8 cellular contexts compared by ENCODE assay signal in the genomic region with DNA sequence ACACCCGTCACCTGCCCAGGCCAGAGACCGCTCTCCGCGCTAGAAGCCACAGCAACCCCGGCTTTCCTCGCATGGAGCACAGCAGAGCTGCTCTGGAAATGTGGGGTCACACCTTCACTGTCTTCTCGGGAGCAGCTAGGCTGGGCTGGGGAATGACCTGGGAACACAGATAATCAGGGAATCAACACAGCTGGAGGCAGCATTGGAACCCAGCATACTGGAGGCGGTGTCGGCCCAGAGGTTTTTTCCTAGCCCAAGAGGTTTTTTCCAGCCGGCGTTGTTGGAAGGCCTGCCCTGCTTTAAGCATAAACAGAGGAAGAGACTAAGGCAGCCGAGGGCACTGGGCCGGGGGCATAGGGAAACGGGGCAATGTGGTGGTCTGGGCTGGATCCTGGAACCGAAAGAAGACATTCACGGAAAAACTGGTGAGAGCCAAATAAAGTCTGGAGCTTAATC. TPM values are rescaled to one million over a fixed set of nuclear protein-coding genes. Genes with fewer than 3 reads are reported as not detected.
A peak's percentile ranks its signal among the peaks of the same experiment; 100 is the strongest.
DNase-seq lines count a peak whose midpoint lies in the region; ATAC-seq, FAIRE-seq and TF ChIP-seq lines count a peak whose summit lies in the region.

No MANE protein-coding gene starts in this region.

- H3K27ac ChIP-seq in K562 (ENCODE audit: extremely low read depth, low read depth, low read length): peak overlapping the region; percentile 92
- peak overlapping the region; percentile 23 for H3K27ac ChIP-seq in muscle layer of duodenum (ENCODE audit: low read length)

- H3K79me2 ChIP-seq in K562 (ENCODE audit: control insufficient read depth, insufficient read depth, low read length): peaks cover 40% of the 10 kb centered on the region

- in situ Hi-C loops in K562 (cut with MboI): no loop called here

- H3K27me3 ChIP-seq in K562 (ENCODE audit: control insufficient read depth in 2 of 2, insufficient read depth in 2 of 2, low read length in 2 of 2) (no peaks in the 10 kb centered on the region), muscle layer of duodenum (ENCODE audit: low read depth, low read length) (no peaks in the 10 kb centered on the region)

- TF ChIP-seq POLR2A in K562 (conservative IDR thresholded peaks at IDR 0.05): no peak

- H3K9me3 ChIP-seq in K562 (replicated peaks; ENCODE audit: control insufficient read depth, insufficient read depth, low read depth, low read length) (no peaks in the 10 kb centered on the region), muscle layer of duodenum (ENCODE audit: control insufficient read depth in 1 of 2, low read length in 2 of 2) (no peaks in the 10 kb centered on the region)

- H3K4me1 ChIP-seq in K562 (replicated peaks in 1 of 2; ENCODE audit: control insufficient read depth in 2 of 2, insufficient read depth in 2 of 2, low read length in 2 of 2) (peaks cover 10 to 39% of the 10 kb centered on the region in 2 experiments; a peak in 4 of 5 replicates), muscle layer of duodenum (ENCODE audit: control insufficient read depth in 1 of 2, insufficient read depth in 2 of 2, low read length in 2 of 2) (peaks cover 12 to 45% of the 10 kb centered on the region in 2 donors)

- CTCF ChIA-PET in K562 (lab: Yijun Ruan, JAX; ENCODE audit: low intra/inter-chr PET ratio): no interaction called here

- no peak for FAIRE-seq in K562 (lab: Jason Lieb, UNC)

- intact Hi-C loops in Right ventricle myocardium superior (cut with DNase I) (no loop called here), cardiac septum (cut with DNase I) (loop anchor here (10.0 kb wide), 1 partner anchor 202 kb away; no protein-coding TSS in a partner anchor), K562 (cut with micrococcal nuclease) (loop anchor here (2.0 kb wide), 1 partner anchor 74 kb away; a partner anchor contains a TSS)

- peak overlapping the region; percentile 94 for H2AFZ ChIP-seq in K562 (ENCODE audit: low read depth, low read length)

- no peak for TF ChIP-seq RAD21 in K562 (CRISPR knock-in tag; conservative IDR thresholded peaks at IDR 0.05 in 1 of 2, IDR thresholded peaks at IDR 0.05 in 1 of 2)

- H4K20me1 ChIP-seq in K562 (replicated peaks; ENCODE audit: control insufficient read depth, insufficient read depth, low read length): no peaks in the 10 kb centered on the region

- no TSS peak for BruUV-seq in K562 (replicated peaks; lab: Mats Ljungman, UMichigan)

- TF ChIP-seq EP300 in K562 (IDR thresholded peaks at IDR 0.05; ENCODE audit: low read length): no peak

- H3K9ac ChIP-seq in K562 (ENCODE audit: insufficient read depth in 1 of 2, low read depth in 2 of 2, low read length in 2 of 2): peak overlapping the region; percentile 88 to 97

- POLR2A ChIA-PET in K562 (lab: Yijun Ruan, JAX): interaction anchor here (1.2 kb wide), 1 partner anchor 61 kb away, joined by 3 read pairs; no protein-coding TSS in a partner anchor

- H3K36me3 ChIP-seq in K562 (ENCODE audit: control insufficient read depth, insufficient read depth, low read length): peaks cover 35% of the 10 kb centered on the region; the same call in 2 of the 3 replicates
- peaks cover 0 to 7% of the 10 kb centered on the region in 2 donors for H3K36me3 ChIP-seq in muscle layer of duodenum (ENCODE audit: control insufficient read depth in 1 of 2, insufficient read depth in 2 of 2, low read length in 2 of 2)

- peak; percentile 0 for ATAC-seq in Right ventricle myocardium superior (ENCODE audit: poor library complexity)
- no peak; the same call in 2 of the 3 replicates for ATAC-seq in K562
- ATAC-seq in GM19463 (IDR thresholded peaks at IDR 0.05; ENCODE audit: unreplicated experiment): no peak
- no peak for ATAC-seq in GM19395 (IDR thresholded peaks at IDR 0.05; ENCODE audit: unreplicated experiment)

- H3K4me2 ChIP-seq in K562 (ENCODE audit: insufficient read depth, low read length): peak overlapping the region; percentile 3; the same call in 1 of the 2 replicates

- no peaks in the 10 kb centered on the region for H3K9me1 ChIP-seq in K562 (ENCODE audit: control insufficient read depth, insufficient read depth, low read length)

- 52% methylated on average over 8 of the region's 16 CpGs for WGBS in K562 (ENCODE audit: insufficient coverage, low coverage, missing lambda C conversion rate)

- TF ChIP-seq CTCF in K562 (IDR thresholded peaks at IDR 0.05 in 2 of 3, conservative IDR thresholded peaks at IDR 0.05 in 1 of 3; ENCODE audit: insufficient read depth in 2 of 3, low read depth in 1 of 3, low read length in 3 of 3): no peak

- H3K4me3 ChIP-seq in K562: no peak overlapping the region
- peak overlapping the region in 1 of 2 donors; percentile 90 for H3K4me3 ChIP-seq in muscle layer of duodenum (ENCODE audit: low read depth in 1 of 2, low read length in 2 of 2)

- DNase-seq in Right ventricle myocardium superior: no peak
- DNase-seq in cardiac septum (ENCODE audit: low spot score): no peak
- no peak for DNase-seq in K562 (ENCODE audit: extremely low read depth in 1 of 4, low spot score in 3 of 4)
- DNase-seq in 8988T: no peak
- DNase-seq in glomerular visceral epithelial cell (ENCODE audit: extremely low spot score): no peak

TF ChIP-seq in K562, 482 proteins besides CTCF, POLR2A, EP300 and RAD21 (continues in another document):
- TF ChIP-seq, protein P1, sequence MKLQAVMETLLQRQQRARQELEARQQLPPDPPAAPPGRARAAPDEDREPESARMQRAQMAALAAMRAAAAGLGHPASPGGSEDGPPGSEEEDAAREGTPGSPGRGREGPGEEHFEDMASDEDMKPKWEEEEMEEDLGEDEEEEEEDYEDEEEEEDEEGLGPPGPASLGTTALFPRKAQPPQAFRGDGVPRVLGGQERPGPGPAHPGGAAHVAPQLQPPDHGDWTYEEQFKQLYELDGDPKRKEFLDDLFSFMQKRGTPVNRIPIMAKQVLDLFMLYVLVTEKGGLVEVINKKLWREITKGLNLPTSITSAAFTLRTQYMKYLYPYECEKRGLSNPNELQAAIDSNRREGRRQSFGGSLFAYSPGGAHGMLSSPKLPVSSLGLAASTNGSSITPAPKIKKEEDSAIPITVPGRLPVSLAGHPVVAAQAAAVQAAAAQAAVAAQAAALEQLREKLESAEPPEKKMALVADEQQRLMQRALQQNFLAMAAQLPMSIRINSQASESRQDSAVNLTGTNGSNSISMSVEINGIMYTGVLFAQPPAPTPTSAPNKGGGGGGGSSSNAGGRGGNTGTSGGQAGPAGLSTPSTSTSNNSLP (IDR thresholded peaks at IDR 0.05; ENCODE audit: borderline replicate concordance, low read depth, low read length): no peak
- TF ChIP-seq EZH2 (IDR thresholded peaks at IDR 0.05; ENCODE audit: borderline replicate concordance, low read depth, low read length): no peak

RNA-seq across cellular contexts. Expression of a gene that starts 0.8 kb away (rescaled TPM):
- total RNA-seq in Right ventricle myocardium superior (10.2 TPM), cardiac septum (1.4 TPM), K562 (2014; rRNA removed) (10.0 and 13.9 TPM in 2 replicates), K562 (2014; rRNA removed; fragmentation: Illumina TruSeq; extraction: Trizol) (6.5 and 7.4 TPM in 2 replicates), K562 (2015; rRNA removed; fragmentation: Illumina TruSeq; extraction: Trizol) (6.5 and 6.9 TPM in 2 replicates), K562 (2021) (12.5 and 13.3 TPM in 2 replicates)
- total RNA-seq in K562 (2011; cell fraction: chromatin; rRNA removed; ENCODE audit: low replicate concordance): 18.1 and 27.4 TPM in 2 replicates
- 21.3 and 28.2 TPM in 2 replicates for total RNA-seq in K562 (2011; cell fraction: nucleolus; rRNA removed)
- total RNA-seq in K562 (2011; cell fraction: nucleoplasm; rRNA removed): 27.1 and 28.1 TPM in 2 replicates
- polyA plus RNA-seq in K562 (2011; rRNA removed) (7.5 and 9.3 TPM in 2 replicates), K562 (2014; fragmentation: Illumina TruSeq; extraction: Trizol) (9.4 and 10.8 TPM in 2 replicates), K562 (2014; fragmentation: Nextera tagmentation; extraction: Ambion mirVana) (10 to 100 TPM in 1 of 2 experiments, 1 to 10 TPM in 1; 3.6 to 15.6 TPM), K562 (2014; rRNA removed) (11.3 and 13.9 TPM in 2 replicates)
- polyA plus RNA-seq in K562 (2011; cell fraction: cytosol; rRNA removed): 9.3 and 9.5 TPM in 2 replicates
- polyA plus RNA-seq in K562 (2011; cell fraction: nucleus; rRNA removed): 6.9 and 7.1 TPM in 2 replicates
- polyA plus RNA-seq in K562 (2012): 3.2 and 6.1 TPM in 2 replicates
- 7.9 and 13.4 TPM in 2 replicates for polyA minus RNA-seq in K562 (2011; rRNA and poly(A)+ RNA removed)
- polyA minus RNA-seq in K562 (2011; cell fraction: cytosol; rRNA and poly(A)+ RNA removed): 6.2 and 6.7 TPM in 2 replicates
- polyA minus RNA-seq in K562 (2011; cell fraction: nucleus; rRNA and poly(A)+ RNA removed): 4.4 and 4.6 TPM in 2 replicates

RNA-seq across cellular contexts. Expression of a gene that starts 30.0 kb away (rescaled TPM):
- 52.3 TPM for total RNA-seq in Right ventricle myocardium superior
- 36.1 TPM for total RNA-seq in cardiac septum
- total RNA-seq in K562 (2011; cell fraction: chromatin; rRNA removed; ENCODE audit: low replicate concordance): 103 and 239 TPM in 2 replicates
- 94.7 and 106 TPM in 2 replicates for total RNA-seq in K562 (2011; cell fraction: nucleolus; rRNA removed)
- 92.5 and 107 TPM in 2 replicates for total RNA-seq in K562 (2011; cell fraction: nucleoplasm; rRNA removed)
- total RNA-seq in K562 (2014; rRNA removed): 17.9 and 23.2 TPM in 2 replicates
- total RNA-seq in K562 (2014; rRNA removed; fragmentation: Illumina TruSeq; extraction: Trizol): 10.0 and 10.7 TPM in 2 replicates
- total RNA-seq in K562 (2015; rRNA removed; fragmentation: Illumina TruSeq; extraction: Trizol): 20.7 and 22.5 TPM in 2 replicates
- 31.1 and 33.5 TPM in 2 replicates for total RNA-seq in K562 (2021)
- 10.9 and 12.2 TPM in 2 replicates for polyA plus RNA-seq in K562 (2011; rRNA removed)
- polyA plus RNA-seq in K562 (2011; cell fraction: cytosol; rRNA removed): 9.9 and 10.6 TPM in 2 replicates
- polyA plus RNA-seq in K562 (2011; cell fraction: nucleus; rRNA removed): 22.7 and 40.7 TPM in 2 replicates
- polyA plus RNA-seq in K562 (2012): 22.0 and 26.6 TPM in 2 replicates
- 10.7 and 14.5 TPM in 2 replicates for polyA plus RNA-seq in K562 (2014; fragmentation: Illumina TruSeq; extraction: Trizol)
- 1 to 10 TPM; 1.6 to 1.8 TPM for polyA plus RNA-seq in K562 (2014; fragmentation: Nextera tagmentation; extraction: Ambion mirVana)
- polyA plus RNA-seq in K562 (2014; rRNA removed): 15.9 and 17.4 TPM in 2 replicates
- polyA minus RNA-seq in K562 (2011; rRNA and poly(A)+ RNA removed): 11.5 and 19.0 TPM in 2 replicates
- 9.4 and 10.0 TPM in 2 replicates for polyA minus RNA-seq in K562 (2011; cell fraction: cytosol; rRNA and poly(A)+ RNA removed)
- 17.8 and 19.1 TPM in 2 replicates for polyA minus RNA-seq in K562 (2011; cell fraction: nucleus; rRNA and poly(A)+ RNA removed)
